ENCODE assay signal across 20 cellular contexts in genomic region chr13:44354884-44355283, GRCh38. TPM values are rescaled to one million over a fixed set of nuclear protein-coding genes. Genes with fewer than 3 reads are reported as not detected.
DNase-seq lines count a peak whose midpoint lies in the region; ATAC-seq, FAIRE-seq and TF ChIP-seq lines count a peak whose summit lies in the region.
"Had no signal": no experiment of that assay in that cellular context is flagged by ENCODE, and none has a peak within 500 bp of the region (broad histone marks: within the 10 kb centered on the region; RNA-seq: fewer than 3 reads in every experiment).

No MANE protein-coding gene starts in this region.

- H3K27ac ChIP-seq in SK-N-SH (ENCODE audit: low read depth in 2 of 2, low read length in 1 of 2), result no peak overlapping the region
- peak overlapping the region; percentile 63; the same call in 1 of the 2 replicates for H3K27ac ChIP-seq in SK-N-MC
- no peak overlapping the region for H3K27ac ChIP-seq in K562 (ENCODE audit: extremely low read depth, low read depth, low read length)
- H3K27ac ChIP-seq: BLaER1 treated with 17β-estradiol and CSF1 and Interleukin-3, amounts not matched to agents 10 nM and 100 nM; GM23248; HL-60 had no signal

- H3K4me2 ChIP-seq in SK-N-SH (no peak overlapping the region), K562 (ENCODE audit: insufficient read depth, low read length) (no peak overlapping the region)
- H3K4me2 ChIP-seq: BLaER1 treated with 17β-estradiol and CSF1 and Interleukin-3, amounts not matched to agents 10 nM and 100 nM had no signal

- TF ChIP-seq CTCF in SK-N-SH (IDR thresholded peaks at IDR 0.05) (no peak), K562 (IDR thresholded peaks at IDR 0.05 in 2 of 3, conservative IDR thresholded peaks at IDR 0.05 in 1 of 3; ENCODE audit: insufficient read depth in 2 of 3, low read depth in 1 of 3, low read length in 3 of 3) (no peak), nephron progenitor cell (IDR thresholded peaks at IDR 0.05) (no peak)

- no peak for TF ChIP-seq POLR2A in K562 (conservative IDR thresholded peaks at IDR 0.05)

- H3K9ac ChIP-seq in SK-N-SH (no peak overlapping the region), SK-N-MC (ENCODE audit: insufficient read length) (no peak overlapping the region), K562 (ENCODE audit: insufficient read depth in 1 of 2, low read depth in 2 of 2, low read length in 2 of 2) (no peak overlapping the region)
- H3K9ac ChIP-seq: BLaER1 treated with 17β-estradiol and CSF1 and Interleukin-3, amounts not matched to agents 10 nM and 100 nM; GM23248 had no signal

- DNase-seq in SK-N-SH (no peak), SK-N-MC (ENCODE audit: low read depth, low spot score) (no peak), K562 (ENCODE audit: extremely low read depth in 1 of 4, low spot score in 3 of 4) (no peak), nephron progenitor cell (no peak)
- no peak for DNase-seq in activated CD4-positive, alpha-beta T cell treated with anti-CD3 and anti-CD28 coated beads, Interleukin-2, amount 10 ng/mL, durations not matched to agents 7 days and 5 days
- DNase-seq: 8988T; Calu3; CD8-positive, alpha-beta T cell; DMS79 treated with DMSO at 0.1 percent for 48 hours; GF-D8; GM23248 had no signal

- no peaks in the 10 kb centered on the region for H3K9me3 ChIP-seq in SK-N-SH
- no peaks in the 10 kb centered on the region for H3K9me3 ChIP-seq in SK-N-MC (ENCODE audit: low read depth, low read length)
- no peaks in the 10 kb centered on the region for H3K9me3 ChIP-seq in K562 (replicated peaks; ENCODE audit: control insufficient read depth, insufficient read depth, low read depth, low read length)
- H3K9me3 ChIP-seq: BLaER1 treated with 17β-estradiol and CSF1 and Interleukin-3, amounts not matched to agents 10 nM and 100 nM; HAP-1 had no signal

- CTCF ChIA-PET in SK-N-SH (lab: Yijun Ruan, JAX) (no interaction called here), K562 (lab: Yijun Ruan, JAX; ENCODE audit: low intra/inter-chr PET ratio) (no interaction called here)
- CTCF ChIA-PET in activated CD4-positive, alpha-beta T cell treated with anti-CD3 and anti-CD28 coated beads, Interleukin-2, amount 10 ng/mL, durations not matched to agents 7 days and 5 days (lab: Charles Lee), result no interaction called here

- H3F3A ChIP-seq in SK-N-SH (replicated peaks; ENCODE audit: insufficient read depth), result no peaks in the 10 kb centered on the region

- no peaks in the 10 kb centered on the region for H3K9me3 Mint-ChIP-seq in activated CD4-positive, alpha-beta T cell treated with anti-CD3 and anti-CD28 coated beads, Interleukin-2, amount 10 ng/mL, durations not matched to agents 7 days and 5 days
- no peaks in the 10 kb centered on the region for H3K9me3 Mint-ChIP-seq in nephron progenitor cell
- H3K9me3 Mint-ChIP-seq: CD8-positive, alpha-beta T cell had no signal

- no peaks in the 10 kb centered on the region for H3K9me2 ChIP-seq in SK-N-SH

- no peak overlapping the region for H3K27ac Mint-ChIP-seq in activated CD4-positive, alpha-beta T cell treated with anti-CD3 and anti-CD28 coated beads, Interleukin-2, amount 10 ng/mL, durations not matched to agents 7 days and 5 days
- H3K27ac Mint-ChIP-seq in nephron progenitor cell, result no peak overlapping the region
- H3K27ac Mint-ChIP-seq: B cell; CD8-positive, alpha-beta T cell; IgD-negative memory B cell had no signal

- H3K79me2 ChIP-seq in SK-N-SH (ENCODE audit: insufficient read depth) (no peaks in the 10 kb centered on the region), K562 (ENCODE audit: control insufficient read depth, insufficient read depth, low read length) (no peaks in the 10 kb centered on the region)

- ATAC-seq in SK-N-SH treated with all-trans-retinoic acid at 6 μM for 48 hours (no peak), K562 (no peak), GM18909 (IDR thresholded peaks at IDR 0.05; ENCODE audit: poor library complexity, unreplicated experiment) (no peak)
- ATAC-seq: CD8-positive, alpha-beta T cell; HepG2 had no signal

- H3K4me3 ChIP-seq in SK-N-SH (ENCODE audit: low read depth in 2 of 2, low read length in 1 of 2) (no peak overlapping the region), SK-N-MC (no peak overlapping the region), K562 (no peak overlapping the region)
- H3K4me3 ChIP-seq: BLaER1 treated with 17β-estradiol and CSF1 and Interleukin-3, amounts not matched to agents 10 nM and 100 nM; GM23248; HAP-1 had no signal

- FAIRE-seq in K562 (lab: Jason Lieb, UNC), result no peak
- FAIRE-seq: HepG2 had no signal

- intact Hi-C loops in K562 (cut with micrococcal nuclease), result no loop called here

- no peaks in the 10 kb centered on the region for H3K36me3 Mint-ChIP-seq in activated CD4-positive, alpha-beta T cell treated with anti-CD3 and anti-CD28 coated beads, Interleukin-2, amount 10 ng/mL, durations not matched to agents 7 days and 5 days (ENCODE audit: low read depth)
- H3K36me3 Mint-ChIP-seq in nephron progenitor cell (ENCODE audit: low read depth), result no peaks in the 10 kb centered on the region
- H3K36me3 Mint-ChIP-seq: CD8-positive, alpha-beta T cell; IgD-negative memory B cell had no signal

- TF ChIP-seq RAD21 in SK-N-SH (IDR thresholded peaks at IDR 0.05; ENCODE audit: low read length) (no peak), K562 (CRISPR knock-in tag; conservative IDR thresholded peaks at IDR 0.05 in 1 of 2, IDR thresholded peaks at IDR 0.05 in 1 of 2) (no peak)

- H3K4me1 ChIP-seq in SK-N-SH (ENCODE audit: control insufficient read depth in 1 of 2, insufficient read depth in 2 of 2, low read depth in 1 of 2, low read length in 1 of 2) (peaks cover 0 to 17% of the 10 kb centered on the region in 2 experiments; a peak in 2 of 4 replicates), K562 (replicated peaks in 1 of 2; ENCODE audit: control insufficient read depth in 2 of 2, insufficient read depth in 2 of 2, low read length in 2 of 2) (peaks cover 2 to 3% of the 10 kb centered on the region in 2 experiments; a peak in 3 of 5 replicates)
- H3K4me1 ChIP-seq: HAP-1 had no signal

- no peak overlapping the region for H3K4me3 Mint-ChIP-seq in activated CD4-positive, alpha-beta T cell treated with anti-CD3 and anti-CD28 coated beads, Interleukin-2, amount 10 ng/mL, durations not matched to agents 7 days and 5 days
- no peak overlapping the region for H3K4me3 Mint-ChIP-seq in nephron progenitor cell
- H3K4me3 Mint-ChIP-seq: B cell; CD8-positive, alpha-beta T cell; IgD-negative memory B cell had no signal

- H3K36me3 ChIP-seq in SK-N-SH (replicated peaks in 1 of 2; ENCODE audit: control insufficient read depth in 1 of 2, insufficient read depth in 2 of 2, low read length in 1 of 2) (no peaks in the 10 kb centered on the region), SK-N-MC (ENCODE audit: insufficient read depth, low read length) (no peaks in the 10 kb centered on the region), K562 (ENCODE audit: control insufficient read depth, insufficient read depth, low read length) (no peaks in the 10 kb centered on the region)
- H3K36me3 ChIP-seq: BLaER1 treated with 17β-estradiol and CSF1 and Interleukin-3, amounts not matched to agents 10 nM and 100 nM; HAP-1 had no signal

- H3K27me3 ChIP-seq in SK-N-SH (ENCODE audit: insufficient read depth), result no peaks in the 10 kb centered on the region
- H3K27me3 ChIP-seq in K562 (ENCODE audit: control insufficient read depth in 2 of 2, insufficient read depth in 2 of 2, low read length in 2 of 2), result no peaks in the 10 kb centered on the region
- H3K27me3 ChIP-seq: BLaER1 treated with 17β-estradiol and CSF1 and Interleukin-3, amounts not matched to agents 10 nM and 100 nM had no signal

- H4K20me1 ChIP-seq in SK-N-SH (ENCODE audit: insufficient read depth) (no peaks in the 10 kb centered on the region), K562 (replicated peaks; ENCODE audit: control insufficient read depth, insufficient read depth, low read length) (no peaks in the 10 kb centered on the region)
- H4K20me1 ChIP-seq: BLaER1 treated with 17β-estradiol and CSF1 and Interleukin-3, amounts not matched to agents 10 nM and 100 nM had no signal

- BruUV-seq in K562 (replicated peaks; lab: Mats Ljungman, UMichigan), result no TSS peak

- H2AFZ ChIP-seq in SK-N-SH (ENCODE audit: low read depth) (no peak overlapping the region), K562 (ENCODE audit: low read depth, low read length) (no peak overlapping the region)
- H2AFZ ChIP-seq: GM23248 had no signal

- no peaks in the 10 kb centered on the region for H3K9me1 ChIP-seq in K562 (ENCODE audit: control insufficient read depth, insufficient read depth, low read length)

- H3K4me1 Mint-ChIP-seq in activated CD4-positive, alpha-beta T cell treated with anti-CD3 and anti-CD28 coated beads, Interleukin-2, amount 10 ng/mL, durations not matched to agents 7 days and 5 days, result peaks cover 12% of the 10 kb centered on the region
- peaks cover 35% of the 10 kb centered on the region for H3K4me1 Mint-ChIP-seq in nephron progenitor cell
- H3K4me1 Mint-ChIP-seq: B cell had no signal

- H3K27me3 Mint-ChIP-seq in activated CD4-positive, alpha-beta T cell treated with anti-CD3 and anti-CD28 coated beads, Interleukin-2, amount 10 ng/mL, durations not matched to agents 7 days and 5 days, result peaks cover 8% of the 10 kb centered on the region
- no peaks in the 10 kb centered on the region for H3K27me3 Mint-ChIP-seq in nephron progenitor cell (ENCODE audit: low read depth, poor library complexity)

- TF ChIP-seq EP300 in SK-N-SH (IDR thresholded peaks at IDR 0.05; ENCODE audit: borderline replicate concordance in 1 of 2, low read depth in 1 of 2, low read length in 1 of 2) (no peak), K562 (IDR thresholded peaks at IDR 0.05; ENCODE audit: low read length) (peak; percentile 47)

- in situ Hi-C loops in K562 (cut with MboI), result no loop called here

- WGBS in SK-N-SH (ENCODE audit: low lambda C conversion rate), result 59% methylated on average over 3 of the region's 3 CpGs
- WGBS in K562 (ENCODE audit: insufficient coverage, low coverage, missing lambda C conversion rate), result 0% methylated on average over 3 of the region's 3 CpGs

- POLR2A ChIA-PET in SK-N-SH (lab: Yijun Ruan, JAX), result no interaction called here
- POLR2A ChIA-PET in K562 (lab: Yijun Ruan, JAX), result interaction anchor here (0.8 kb wide), 1 partner anchor 8 kb away, joined by 3 read pairs; no protein-coding TSS in a partner anchor
- POLR2A ChIA-PET in activated CD4-positive, alpha-beta T cell treated with anti-CD3 and anti-CD28 coated beads, Interleukin-2, amount 10 ng/mL, durations not matched to agents 7 days and 5 days (lab: Charles Lee), result no interaction called here

RNA-seq across cellular contexts. Expression of gene SERP2, which starts 18.7 kb away (rescaled TPM):
- polyA plus RNA-seq in SK-N-SH (2012; rRNA removed) (4.9 and 6.2 TPM in 2 replicates), K562 (2011; rRNA removed) (not detected in 2 replicates), K562 (2014; fragmentation: Illumina TruSeq; extraction: Trizol) (not detected in 2 replicates), K562 (2014; fragmentation: Nextera tagmentation; extraction: Ambion mirVana) (not detected), K562 (2014; rRNA removed) (0.13 TPM in 1 of 2 replicates, not detected in the other)
- polyA plus RNA-seq in SK-N-SH (2012; cell fraction: cytosol; rRNA removed), result 5.9 and 6.0 TPM in 2 replicates
- 10.6 and 14.3 TPM in 2 replicates for polyA plus RNA-seq in SK-N-SH (2012; cell fraction: nucleus; rRNA removed)
- total RNA-seq in K562 (2011; cell fraction: chromatin; rRNA removed; ENCODE audit: low replicate concordance), result not detected in 2 replicates
- not detected in 2 replicates for total RNA-seq in K562 (2011; cell fraction: nucleolus; rRNA removed)
- not detected in 2 replicates for total RNA-seq in K562 (2011; cell fraction: nucleoplasm; rRNA removed)
- total RNA-seq in K562 (2014; rRNA removed) (not detected in 2 replicates), K562 (2014; rRNA removed; fragmentation: Illumina TruSeq; extraction: Trizol) (not detected in 2 replicates), K562 (2015; rRNA removed; fragmentation: Illumina TruSeq; extraction: Trizol) (not detected in 2 replicates), K562 (2021) (not detected in 2 replicates)
- polyA plus RNA-seq in K562 (2011; cell fraction: cytosol; rRNA removed), result not detected in 2 replicates
- polyA plus RNA-seq in K562 (2011; cell fraction: nucleus; rRNA removed), result not detected in 2 replicates
- polyA plus RNA-seq in K562 (2012), result not detected in 2 replicates
- polyA minus RNA-seq in K562 (2011; rRNA and poly(A)+ RNA removed), result not detected in 2 replicates
- polyA minus RNA-seq in K562 (2011; cell fraction: cytosol; rRNA and poly(A)+ RNA removed), result not detected in 2 replicates
- polyA minus RNA-seq in K562 (2011; cell fraction: nucleus; rRNA and poly(A)+ RNA removed), result not detected in 2 replicates
- not detected for total RNA-seq in activated CD4-positive, alpha-beta T cell treated with anti-CD3 and anti-CD28 coated beads, Interleukin-2, amount 10 ng/mL, durations not matched to agents 7 days and 5 days
- total RNA-seq: B cell; Calu3; CD8-positive, alpha-beta T cell; H4; HepG2 had no signal
- polyA plus RNA-seq: HepG2, IgD-negative memory B cell had no signal
